ENCODE assay signal across 8 cellular contexts in the genomic region with DNA sequence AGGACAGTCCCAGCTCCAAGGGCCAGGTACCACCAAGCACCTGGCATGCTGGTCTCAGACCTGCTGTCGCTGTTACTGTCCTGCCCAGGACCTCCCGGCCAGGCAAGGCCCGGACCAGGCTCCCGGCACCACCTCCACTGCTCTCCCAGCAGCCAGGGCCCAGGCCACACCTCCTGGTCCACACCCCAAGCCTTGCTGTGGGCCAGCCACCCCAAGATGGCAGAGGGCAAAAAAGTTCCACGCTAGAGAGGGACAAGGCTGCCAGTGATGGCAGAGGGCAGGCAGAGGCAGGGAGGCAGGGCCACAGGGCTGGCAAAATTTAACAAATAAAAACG. TPM values are rescaled to one million over a fixed set of nuclear protein-coding genes. Genes with fewer than 3 reads are reported as not detected.
A peak's percentile ranks its signal among the peaks of the same experiment; 100 is the strongest.
DNase-seq lines count a peak whose midpoint lies in the region; ATAC-seq and TF ChIP-seq lines count a peak whose summit lies in the region.

No MANE protein-coding gene starts in this region.

- DNase-seq in HFFc6 (no peak), NCI-H2196 treated with DMSO at 0.1 percent for 48 hours (lab: John Stamatoyannopoulos, UW; ENCODE audit: unreplicated experiment) (no peak), islet precursor cell (no peak)
- no peak for DNase-seq in naive thymus-derived CD4-positive, alpha-beta T cell
- DNase-seq in central memory CD4-positive, alpha-beta T cell: no peak

- no peaks in the 10 kb centered on the region for H3K9me3 ChIP-seq in naive thymus-derived CD4-positive, alpha-beta T cell (ENCODE audit: control insufficient read depth in 2 of 3, low read length in 3 of 3)

- H3K27ac Mint-ChIP-seq in HFFc6 (peak overlapping the region; percentile 87), brain (peak overlapping the region in 4 of 5 experiments; percentile 73 to 94 (median 91))
- H3K27ac Mint-ChIP-seq in naive thymus-derived CD4-positive, alpha-beta T cell: peak overlapping the region in 6 of 9 donors; percentile 62 to 86 (median 67)

- no peak for TF ChIP-seq CTCF in 22Rv1 (IDR thresholded peaks at IDR 0.05)
- no peak for TF ChIP-seq CTCF in HFFc6 (IDR thresholded peaks at IDR 0.05)
- TF ChIP-seq CTCF in brain (conservative IDR thresholded peaks at IDR 0.05): no peak

- intact Hi-C loops in naive thymus-derived CD4-positive, alpha-beta T cell (cut with micrococcal nuclease): loop anchor here (2.0 kb wide), 3 partner anchors 254 to 428 kb away; partner anchors contain the start of gene TMEM141 (in 1 of the 2)

- H3K4me3 Mint-ChIP-seq in HFFc6: peak overlapping the region; percentile 85
- H3K4me3 Mint-ChIP-seq in brain: peak overlapping the region; percentile 83 to 88 (median 85)
- H3K4me3 Mint-ChIP-seq in naive thymus-derived CD4-positive, alpha-beta T cell: peak overlapping the region in 9 of 10 donors; percentile 63 to 87 (median 84)

- no peaks in the 10 kb centered on the region for H3K9me3 Mint-ChIP-seq in HFFc6
- no peaks in the 10 kb centered on the region for H3K9me3 Mint-ChIP-seq in brain
- no peaks in the 10 kb centered on the region for H3K9me3 Mint-ChIP-seq in naive thymus-derived CD4-positive, alpha-beta T cell

- H3K27me3 ChIP-seq in naive thymus-derived CD4-positive, alpha-beta T cell (ENCODE audit: control insufficient read depth in 2 of 2, insufficient read depth in 2 of 2, low read length in 2 of 2): no peaks in the 10 kb centered on the region

- H3K4me3 ChIP-seq in naive thymus-derived CD4-positive, alpha-beta T cell (ENCODE audit: low read length): no peak overlapping the region

- ATAC-seq in naive thymus-derived CD4-positive, alpha-beta T cell: no peak
- no peak for ATAC-seq in GM21360 (IDR thresholded peaks at IDR 0.05; ENCODE audit: unreplicated experiment)

- H3K36me3 Mint-ChIP-seq in HFFc6 (ENCODE audit: low read depth): no peaks in the 10 kb centered on the region
- no peaks in the 10 kb centered on the region for H3K36me3 Mint-ChIP-seq in brain
- no peaks in the 10 kb centered on the region for H3K36me3 Mint-ChIP-seq in naive thymus-derived CD4-positive, alpha-beta T cell

- POLR2A ChIA-PET in naive thymus-derived CD4-positive, alpha-beta T cell (lab: Charles Lee): interaction anchor here (0.5 to 2.7 kb wide), 10 partner anchors 12 to 546 kb away, joined by 3 to 8 read pairs (median 4); partner anchors contain the start of genes CAMSAP1 and GPSM1

- H3K36me3 ChIP-seq in naive thymus-derived CD4-positive, alpha-beta T cell (ENCODE audit: control insufficient read depth in 2 of 3, insufficient read depth in 3 of 3, low read length in 3 of 3): peaks cover 0 to 29% (median 0%) of the 10 kb centered on the region in 3 experiments

- H3K4me1 Mint-ChIP-seq in HFFc6 (ENCODE audit: low read depth) (peaks cover 23% of the 10 kb centered on the region), brain (peaks cover 6% of the 10 kb centered on the region)
- peaks cover 0 to 6% (median 0%) of the 10 kb centered on the region in 7 donors for H3K4me1 Mint-ChIP-seq in naive thymus-derived CD4-positive, alpha-beta T cell

- H3K27me3 Mint-ChIP-seq in HFFc6 (ENCODE audit: insufficient read depth): peaks cover 24% of the 10 kb centered on the region
- no peaks in the 10 kb centered on the region for H3K27me3 Mint-ChIP-seq in brain
- H3K27me3 Mint-ChIP-seq in naive thymus-derived CD4-positive, alpha-beta T cell: no peaks in the 10 kb centered on the region

- peak overlapping the region; percentile 94; the same call in 1 of the 2 replicates for H3K27ac ChIP-seq in 22Rv1
- H3K27ac ChIP-seq in naive thymus-derived CD4-positive, alpha-beta T cell (ENCODE audit: low read depth, low read length): peak overlapping the region; percentile 75

- peaks cover 0 to 5% of the 10 kb centered on the region in 2 donors for H3K4me1 ChIP-seq in naive thymus-derived CD4-positive, alpha-beta T cell (ENCODE audit: control insufficient read depth in 2 of 2, insufficient read depth in 2 of 2, low read length in 2 of 2)

- CTCF ChIA-PET in naive thymus-derived CD4-positive, alpha-beta T cell (lab: Charles Lee): interaction anchor here (1.6 kb wide), 1 partner anchor 49 kb away, joined by 4 read pairs; no protein-coding TSS in a partner anchor

RNA-seq across cellular contexts. Expression of gene DNLZ, which starts 1.1 kb away (rescaled TPM):
- total RNA-seq in HFFc6 (2021; fragmentation: NEBNext Ultra II Directional; extraction: Animal tissue kit (Norgen Biotek cat#: 25700)): 10 to 100 TPM; 28.5 to 33.3 (median 30.4) TPM
- 33.5 TPM for polyA plus RNA-seq in brain (ENCODE audit: insufficient read depth, low read depth, low replicate concordance)
- total RNA-seq in naive thymus-derived CD4-positive, alpha-beta T cell: 10 to 100 TPM; 17.2 to 27.5 (median 24.8) TPM
- polyA plus RNA-seq in naive thymus-derived CD4-positive, alpha-beta T cell: 10 to 100 TPM; 46.6 to 51.3 TPM

RNA-seq across cellular contexts. Expression of gene CARD9, which starts 11.1 kb away (rescaled TPM):
- 10 to 100 TPM in 2 of 6 experiments, 1 to 10 TPM in 4; 2.9 to 19.0 (median 3.2) TPM for total RNA-seq in HFFc6 (2021; fragmentation: NEBNext Ultra II Directional; extraction: Animal tissue kit (Norgen Biotek cat#: 25700))
- polyA plus RNA-seq in brain (ENCODE audit: insufficient read depth, low read depth, low replicate concordance): 0.58 TPM
- 10 to 100 TPM in 1 of 5 experiments, 1 to 10 TPM in 4; 1.1 to 19.9 (median 1.4) TPM for total RNA-seq in naive thymus-derived CD4-positive, alpha-beta T cell
- under 1 TPM; 0.10 to 0.18 TPM for polyA plus RNA-seq in naive thymus-derived CD4-positive, alpha-beta T cell

RNA-seq across cellular contexts. Expression of gene GPSM1, which starts 35.1 kb away (rescaled TPM):
- 10 to 100 TPM; 50.9 to 60.2 (median 55.0) TPM for total RNA-seq in HFFc6 (2021; fragmentation: NEBNext Ultra II Directional; extraction: Animal tissue kit (Norgen Biotek cat#: 25700))
- polyA plus RNA-seq in brain (ENCODE audit: insufficient read depth, low read depth, low replicate concordance): 83.8 TPM
- total RNA-seq in naive thymus-derived CD4-positive, alpha-beta T cell: 10 to 100 TPM in 1 of 5 experiments, 1 to 10 TPM in 4; 6.1 to 11.5 (median 8.6) TPM
- polyA plus RNA-seq in naive thymus-derived CD4-positive, alpha-beta T cell: 1 to 10 TPM in 1 of 2 donors, under 1 TPM in 1; 0.87 to 1.4 TPM

RNA-seq across cellular contexts. Expression of gene SNAPC4, which starts 37.6 kb away (rescaled TPM):
- total RNA-seq in HFFc6 (2021; fragmentation: NEBNext Ultra II Directional; extraction: Animal tissue kit (Norgen Biotek cat#: 25700)): 1 to 10 TPM; 6.2 to 9.4 (median 6.5) TPM
- polyA plus RNA-seq in brain (ENCODE audit: insufficient read depth, low read depth, low replicate concordance): 9.4 TPM
- total RNA-seq in naive thymus-derived CD4-positive, alpha-beta T cell: 10 to 100 TPM; 10.0 to 16.3 (median 12.8) TPM
- polyA plus RNA-seq in naive thymus-derived CD4-positive, alpha-beta T cell: 1 to 10 TPM; 1.2 to 2.7 TPM

RNA-seq across cellular contexts. Expression of gene ENTR1, which starts 48.0 kb away (rescaled TPM):
- 10 to 100 TPM; 40.8 to 55.1 (median 43.7) TPM for total RNA-seq in HFFc6 (2021; fragmentation: NEBNext Ultra II Directional; extraction: Animal tissue kit (Norgen Biotek cat#: 25700))
- polyA plus RNA-seq in brain (ENCODE audit: insufficient read depth, low read depth, low replicate concordance): 27.2 TPM
- 10 to 100 TPM; 56.3 to 89.0 (median 66.6) TPM for total RNA-seq in naive thymus-derived CD4-positive, alpha-beta T cell
- 10 to 100 TPM in 1 of 2 donors, 1 to 10 TPM in 1; 9.2 to 14.4 TPM for polyA plus RNA-seq in naive thymus-derived CD4-positive, alpha-beta T cell

Comparison
In these comparisons a context has a peak if more than half of its experiments do, and no peak if none do; other contexts are left out.
1. RNA of gene GPSM1, which starts 35.1 kb away (total RNA-seq): 50.9 to 60.2 TPM in HFFc6; 6.1 to 11.5 TPM in naive thymus-derived CD4-positive, alpha-beta T cell; every median in the first group is over 4 times any median in the second.
2. Peak in every context shown above with its lines, with median percentiles within 50 percentile points of each other: H3K27ac Mint-ChIP-seq and H3K4me3 Mint-ChIP-seq.